ENCODE assay signal across 1 cellular context in the genomic region with DNA sequence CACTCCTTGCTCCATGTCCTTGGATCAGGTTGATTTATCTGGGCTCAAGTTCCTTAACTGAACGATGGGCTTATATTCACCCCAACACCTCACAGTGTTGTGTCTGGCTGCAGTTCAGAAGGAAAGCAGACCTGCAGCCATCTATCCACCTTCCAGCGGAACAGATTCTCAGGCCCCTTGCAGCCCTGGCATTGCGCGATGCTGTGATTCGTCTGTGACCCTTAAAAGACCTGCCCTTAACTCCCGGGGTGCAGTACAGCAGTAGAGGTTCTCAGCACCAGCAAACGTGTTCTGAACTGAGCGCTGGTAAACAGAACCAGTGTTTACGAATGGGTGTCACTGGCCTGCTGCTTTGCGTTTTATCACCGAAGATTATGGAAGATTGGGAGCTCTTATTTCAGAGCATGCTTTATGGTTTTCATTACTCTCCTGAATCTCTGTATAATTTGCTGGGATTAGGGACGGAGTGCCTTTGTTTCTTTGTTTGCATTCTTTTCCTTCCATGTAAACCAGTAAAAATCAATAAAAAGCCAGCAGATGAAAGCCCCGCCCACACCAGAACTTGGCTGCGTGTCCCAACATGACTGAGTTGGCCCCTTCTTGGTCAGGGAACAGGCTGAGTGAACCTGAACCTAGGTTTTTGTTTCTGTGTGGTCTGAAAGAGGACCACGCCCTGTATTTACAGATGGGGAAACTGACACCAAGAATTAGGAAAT.
TF ChIP-seq lines count a peak whose summit lies in the region.

No MANE protein-coding gene starts in this region.

TF ChIP-seq in HEK293, 187 proteins besides CTCF, POLR2A, EP300 and RAD21 (continued from another document and continues in another):
- TF ChIP-seq, protein P1, sequence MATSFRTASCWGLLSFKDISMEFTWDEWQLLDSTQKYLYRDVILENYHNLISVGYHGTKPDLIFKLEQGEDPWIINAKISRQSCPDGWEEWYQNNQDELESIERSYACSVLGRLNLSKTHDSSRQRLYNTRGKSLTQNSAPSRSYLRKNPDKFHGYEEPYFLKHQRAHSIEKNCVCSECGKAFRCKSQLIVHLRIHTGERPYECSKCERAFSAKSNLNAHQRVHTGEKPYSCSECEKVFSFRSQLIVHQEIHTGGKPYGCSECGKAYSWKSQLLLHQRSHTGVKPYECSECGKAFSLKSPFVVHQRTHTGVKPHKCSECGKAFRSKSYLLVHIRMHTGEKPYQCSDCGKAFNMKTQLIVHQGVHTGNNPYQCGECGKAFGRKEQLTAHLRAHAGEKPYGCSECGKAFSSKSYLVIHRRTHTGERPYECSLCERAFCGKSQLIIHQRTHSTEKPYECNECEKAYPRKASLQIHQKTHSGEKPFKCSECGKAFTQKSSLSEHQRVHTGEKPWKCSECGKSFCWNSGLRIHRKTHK (tag by site-specific recombination; IDR thresholded peaks at IDR 0.05), result no peak
- peak; percentile 78 for TF ChIP-seq ZNF366 (tag by site-specific recombination; conservative IDR thresholded peaks at IDR 0.05)
- no peak for TF ChIP-seq SCRT2 (tag by site-specific recombination; IDR thresholded peaks at IDR 0.05)
- TF ChIP-seq, protein P2, sequence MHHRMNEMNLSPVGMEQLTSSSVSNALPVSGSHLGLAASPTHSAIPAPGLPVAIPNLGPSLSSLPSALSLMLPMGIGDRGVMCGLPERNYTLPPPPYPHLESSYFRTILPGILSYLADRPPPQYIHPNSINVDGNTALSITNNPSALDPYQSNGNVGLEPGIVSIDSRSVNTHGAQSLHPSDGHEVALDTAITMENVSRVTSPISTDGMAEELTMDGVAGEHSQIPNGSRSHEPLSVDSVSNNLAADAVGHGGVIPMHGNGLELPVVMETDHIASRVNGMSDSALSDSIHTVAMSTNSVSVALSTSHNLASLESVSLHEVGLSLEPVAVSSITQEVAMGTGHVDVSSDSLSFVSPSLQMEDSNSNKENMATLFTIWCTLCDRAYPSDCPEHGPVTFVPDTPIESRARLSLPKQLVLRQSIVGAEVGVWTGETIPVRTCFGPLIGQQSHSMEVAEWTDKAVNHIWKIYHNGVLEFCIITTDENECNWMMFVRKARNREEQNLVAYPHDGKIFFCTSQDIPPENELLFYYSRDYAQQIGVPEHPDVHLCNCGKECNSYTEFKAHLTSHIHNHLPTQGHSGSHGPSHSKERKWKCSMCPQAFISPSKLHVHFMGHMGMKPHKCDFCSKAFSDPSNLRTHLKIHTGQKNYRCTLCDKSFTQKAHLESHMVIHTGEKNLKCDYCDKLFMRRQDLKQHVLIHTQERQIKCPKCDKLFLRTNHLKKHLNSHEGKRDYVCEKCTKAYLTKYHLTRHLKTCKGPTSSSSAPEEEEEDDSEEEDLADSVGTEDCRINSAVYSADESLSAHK (tag by site-specific recombination; IDR thresholded peaks at IDR 0.05), result peak; percentile 82
- no peak for TF ChIP-seq ZNF248 (tag by site-specific recombination; IDR thresholded peaks at IDR 0.05)
- TF ChIP-seq, protein P3, sequence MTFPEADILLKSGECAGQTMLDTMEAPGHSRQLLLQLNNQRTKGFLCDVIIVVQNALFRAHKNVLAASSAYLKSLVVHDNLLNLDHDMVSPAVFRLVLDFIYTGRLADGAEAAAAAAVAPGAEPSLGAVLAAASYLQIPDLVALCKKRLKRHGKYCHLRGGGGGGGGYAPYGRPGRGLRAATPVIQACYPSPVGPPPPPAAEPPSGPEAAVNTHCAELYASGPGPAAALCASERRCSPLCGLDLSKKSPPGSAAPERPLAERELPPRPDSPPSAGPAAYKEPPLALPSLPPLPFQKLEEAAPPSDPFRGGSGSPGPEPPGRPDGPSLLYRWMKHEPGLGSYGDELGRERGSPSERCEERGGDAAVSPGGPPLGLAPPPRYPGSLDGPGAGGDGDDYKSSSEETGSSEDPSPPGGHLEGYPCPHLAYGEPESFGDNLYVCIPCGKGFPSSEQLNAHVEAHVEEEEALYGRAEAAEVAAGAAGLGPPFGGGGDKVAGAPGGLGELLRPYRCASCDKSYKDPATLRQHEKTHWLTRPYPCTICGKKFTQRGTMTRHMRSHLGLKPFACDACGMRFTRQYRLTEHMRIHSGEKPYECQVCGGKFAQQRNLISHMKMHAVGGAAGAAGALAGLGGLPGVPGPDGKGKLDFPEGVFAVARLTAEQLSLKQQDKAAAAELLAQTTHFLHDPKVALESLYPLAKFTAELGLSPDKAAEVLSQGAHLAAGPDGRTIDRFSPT (tag by site-specific recombination; IDR thresholded peaks at IDR 0.05), result peak; percentile 43; the same call in 1 of the 2 replicates
- TF ChIP-seq ZNF654 (tag by site-specific recombination; IDR thresholded peaks at IDR 0.05; ENCODE audit: low read depth), result no peak
- TF ChIP-seq ZNF701 (tag by site-specific recombination; IDR thresholded peaks at IDR 0.05), result no peak
- TF ChIP-seq, protein P4, sequence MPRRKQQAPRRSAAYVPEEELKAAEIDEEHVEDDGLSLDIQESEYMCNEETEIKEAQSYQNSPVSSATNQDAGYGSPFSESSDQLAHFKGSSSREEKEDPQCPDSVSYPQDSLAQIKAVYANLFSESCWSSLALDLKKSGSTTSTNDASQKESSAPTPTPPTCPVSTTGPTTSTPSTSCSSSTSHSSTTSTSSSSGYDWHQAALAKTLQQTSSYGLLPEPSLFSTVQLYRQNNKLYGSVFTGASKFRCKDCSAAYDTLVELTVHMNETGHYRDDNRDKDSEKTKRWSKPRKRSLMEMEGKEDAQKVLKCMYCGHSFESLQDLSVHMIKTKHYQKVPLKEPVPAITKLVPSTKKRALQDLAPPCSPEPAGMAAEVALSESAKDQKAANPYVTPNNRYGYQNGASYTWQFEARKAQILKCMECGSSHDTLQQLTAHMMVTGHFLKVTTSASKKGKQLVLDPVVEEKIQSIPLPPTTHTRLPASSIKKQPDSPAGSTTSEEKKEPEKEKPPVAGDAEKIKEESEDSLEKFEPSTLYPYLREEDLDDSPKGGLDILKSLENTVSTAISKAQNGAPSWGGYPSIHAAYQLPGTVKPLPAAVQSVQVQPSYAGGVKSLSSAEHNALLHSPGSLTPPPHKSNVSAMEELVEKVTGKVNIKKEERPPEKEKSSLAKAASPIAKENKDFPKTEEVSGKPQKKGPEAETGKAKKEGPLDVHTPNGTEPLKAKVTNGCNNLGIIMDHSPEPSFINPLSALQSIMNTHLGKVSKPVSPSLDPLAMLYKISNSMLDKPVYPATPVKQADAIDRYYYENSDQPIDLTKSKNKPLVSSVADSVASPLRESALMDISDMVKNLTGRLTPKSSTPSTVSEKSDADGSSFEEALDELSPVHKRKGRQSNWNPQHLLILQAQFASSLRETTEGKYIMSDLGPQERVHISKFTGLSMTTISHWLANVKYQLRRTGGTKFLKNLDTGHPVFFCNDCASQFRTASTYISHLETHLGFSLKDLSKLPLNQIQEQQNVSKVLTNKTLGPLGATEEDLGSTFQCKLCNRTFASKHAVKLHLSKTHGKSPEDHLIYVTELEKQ (tag by site-specific recombination; IDR thresholded peaks at IDR 0.05; ENCODE audit: borderline replicate concordance), result peak; percentile 26; the same call in 1 of the 2 replicates
- no peak for TF ChIP-seq YY2 (tag by site-specific recombination; IDR thresholded peaks at IDR 0.05)
- TF ChIP-seq GLI2 (tag by site-specific recombination; IDR thresholded peaks at IDR 0.05; ENCODE audit: borderline replicate concordance, low read depth), result peak; percentile 92
- TF ChIP-seq, protein P5, sequence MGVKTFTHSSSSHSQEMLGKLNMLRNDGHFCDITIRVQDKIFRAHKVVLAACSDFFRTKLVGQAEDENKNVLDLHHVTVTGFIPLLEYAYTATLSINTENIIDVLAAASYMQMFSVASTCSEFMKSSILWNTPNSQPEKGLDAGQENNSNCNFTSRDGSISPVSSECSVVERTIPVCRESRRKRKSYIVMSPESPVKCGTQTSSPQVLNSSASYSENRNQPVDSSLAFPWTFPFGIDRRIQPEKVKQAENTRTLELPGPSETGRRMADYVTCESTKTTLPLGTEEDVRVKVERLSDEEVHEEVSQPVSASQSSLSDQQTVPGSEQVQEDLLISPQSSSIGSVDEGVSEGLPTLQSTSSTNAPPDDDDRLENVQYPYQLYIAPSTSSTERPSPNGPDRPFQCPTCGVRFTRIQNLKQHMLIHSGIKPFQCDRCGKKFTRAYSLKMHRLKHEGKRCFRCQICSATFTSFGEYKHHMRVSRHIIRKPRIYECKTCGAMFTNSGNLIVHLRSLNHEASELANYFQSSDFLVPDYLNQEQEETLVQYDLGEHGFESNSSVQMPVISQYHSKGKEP (tag by site-specific recombination; IDR thresholded peaks at IDR 0.05), result peak; percentile 79
- TF ChIP-seq ZNF747 (tag by site-specific recombination; IDR thresholded peaks at IDR 0.05), result no peak
- no peak for TF ChIP-seq ZNF776 (tag by site-specific recombination; IDR thresholded peaks at IDR 0.05; ENCODE audit: borderline replicate concordance)
- peak; percentile 87; the same call in 1 of the 2 replicates for TF ChIP-seq MYNN (tag by site-specific recombination; IDR thresholded peaks at IDR 0.05; ENCODE audit: borderline replicate concordance)
- TF ChIP-seq ZFP41 (tag by site-specific recombination; IDR thresholded peaks at IDR 0.05; ENCODE audit: borderline replicate concordance), result no peak
- no peak for TF ChIP-seq ZNF214 (tag by site-specific recombination; IDR thresholded peaks at IDR 0.05; ENCODE audit: borderline replicate concordance)
- peak; percentile 92 for TF ChIP-seq ZNF600 (tag by site-specific recombination; IDR thresholded peaks at IDR 0.05)
- peak; percentile 34; the same call in 1 of the 2 replicates for TF ChIP-seq ZNF610 (tag by site-specific recombination; IDR thresholded peaks at IDR 0.05; ENCODE audit: borderline replicate concordance)
- TF ChIP-seq MZF1 (tag by site-specific recombination; IDR thresholded peaks at IDR 0.05; ENCODE audit: borderline replicate concordance), result peak; percentile 41; the same call in 1 of the 2 replicates
- 0 out of 2 replicates have a peak, but pooled peaks have one; percentile 12 for TF ChIP-seq ZBTB21 (tag by site-specific recombination; IDR thresholded peaks at IDR 0.05)
- TF ChIP-seq ZNF530 (tag by site-specific recombination; IDR thresholded peaks at IDR 0.05; ENCODE audit: low read depth), result no peak
- TF ChIP-seq ZNF146 (tag by site-specific recombination; IDR thresholded peaks at IDR 0.05), result 0 out of 2 replicates have a peak, but pooled peaks have one; percentile 18
- TF ChIP-seq, protein P6, sequence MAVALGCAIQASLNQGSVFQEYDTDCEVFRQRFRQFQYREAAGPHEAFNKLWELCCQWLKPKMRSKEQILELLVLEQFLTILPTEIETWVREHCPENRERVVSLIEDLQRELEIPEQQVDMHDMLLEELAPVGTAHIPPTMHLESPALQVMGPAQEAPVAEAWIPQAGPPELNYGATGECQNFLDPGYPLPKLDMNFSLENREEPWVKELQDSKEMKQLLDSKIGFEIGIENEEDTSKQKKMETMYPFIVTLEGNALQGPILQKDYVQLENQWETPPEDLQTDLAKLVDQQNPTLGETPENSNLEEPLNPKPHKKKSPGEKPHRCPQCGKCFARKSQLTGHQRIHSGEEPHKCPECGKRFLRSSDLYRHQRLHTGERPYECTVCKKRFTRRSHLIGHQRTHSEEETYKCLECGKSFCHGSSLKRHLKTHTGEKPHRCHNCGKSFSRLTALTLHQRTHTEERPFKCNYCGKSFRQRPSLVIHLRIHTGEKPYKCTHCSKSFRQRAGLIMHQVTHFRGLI (tag by site-specific recombination; IDR thresholded peaks at IDR 0.05), result peak; percentile 76; the same call in 1 of the 2 replicates
- peak; percentile 63; the same call in 1 of the 2 replicates for TF ChIP-seq KLF7 (tag by site-specific recombination; IDR thresholded peaks at IDR 0.05; ENCODE audit: borderline replicate concordance)
- peak; percentile 49; the same call in 1 of the 2 replicates for TF ChIP-seq EGR2 (tag by site-specific recombination; IDR thresholded peaks at IDR 0.05; ENCODE audit: low read depth)
- peak; percentile 66 for TF ChIP-seq ZBTB48 (tag by site-specific recombination; IDR thresholded peaks at IDR 0.05)
- TF ChIP-seq ZIC2 (tag by site-specific recombination; IDR thresholded peaks at IDR 0.05), result peak; percentile 63
- TF ChIP-seq, protein P7, sequence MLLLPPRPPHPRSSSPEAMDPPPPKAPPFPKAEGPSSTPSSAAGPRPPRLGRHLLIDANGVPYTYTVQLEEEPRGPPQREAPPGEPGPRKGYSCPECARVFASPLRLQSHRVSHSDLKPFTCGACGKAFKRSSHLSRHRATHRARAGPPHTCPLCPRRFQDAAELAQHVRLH (tag by site-specific recombination; IDR thresholded peaks at IDR 0.05), result peak; percentile 76
- TF ChIP-seq GLI4 (tag by site-specific recombination; IDR thresholded peaks at IDR 0.05), result no peak
- TF ChIP-seq KLF16 (tag by site-specific recombination; IDR thresholded peaks at IDR 0.05), result 0 out of 2 replicates have a peak, but pooled peaks have one; percentile 50
- TF ChIP-seq, protein P8, sequence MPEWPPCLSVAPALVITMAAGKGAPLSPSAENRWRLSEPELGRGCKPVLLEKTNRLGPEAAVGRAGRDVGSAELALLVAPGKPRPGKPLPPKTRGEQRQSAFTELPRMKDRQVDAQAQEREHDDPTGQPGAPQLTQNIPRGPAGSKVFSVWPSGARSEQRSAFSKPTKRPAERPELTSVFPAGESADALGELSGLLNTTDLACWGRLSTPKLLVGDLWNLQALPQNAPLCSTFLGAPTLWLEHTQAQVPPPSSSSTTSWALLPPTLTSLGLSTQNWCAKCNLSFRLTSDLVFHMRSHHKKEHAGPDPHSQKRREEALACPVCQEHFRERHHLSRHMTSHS (tag by site-specific recombination; IDR thresholded peaks at IDR 0.05), result peak; percentile 70; the same call in 1 of the 2 replicates
- peak; percentile 97 for TF ChIP-seq ZNF843 (tag by site-specific recombination; IDR thresholded peaks at IDR 0.05)
- no peak for TF ChIP-seq ZNF391 (tag by site-specific recombination; IDR thresholded peaks at IDR 0.05; ENCODE audit: borderline replicate concordance, low read depth)
- TF ChIP-seq, protein P9, sequence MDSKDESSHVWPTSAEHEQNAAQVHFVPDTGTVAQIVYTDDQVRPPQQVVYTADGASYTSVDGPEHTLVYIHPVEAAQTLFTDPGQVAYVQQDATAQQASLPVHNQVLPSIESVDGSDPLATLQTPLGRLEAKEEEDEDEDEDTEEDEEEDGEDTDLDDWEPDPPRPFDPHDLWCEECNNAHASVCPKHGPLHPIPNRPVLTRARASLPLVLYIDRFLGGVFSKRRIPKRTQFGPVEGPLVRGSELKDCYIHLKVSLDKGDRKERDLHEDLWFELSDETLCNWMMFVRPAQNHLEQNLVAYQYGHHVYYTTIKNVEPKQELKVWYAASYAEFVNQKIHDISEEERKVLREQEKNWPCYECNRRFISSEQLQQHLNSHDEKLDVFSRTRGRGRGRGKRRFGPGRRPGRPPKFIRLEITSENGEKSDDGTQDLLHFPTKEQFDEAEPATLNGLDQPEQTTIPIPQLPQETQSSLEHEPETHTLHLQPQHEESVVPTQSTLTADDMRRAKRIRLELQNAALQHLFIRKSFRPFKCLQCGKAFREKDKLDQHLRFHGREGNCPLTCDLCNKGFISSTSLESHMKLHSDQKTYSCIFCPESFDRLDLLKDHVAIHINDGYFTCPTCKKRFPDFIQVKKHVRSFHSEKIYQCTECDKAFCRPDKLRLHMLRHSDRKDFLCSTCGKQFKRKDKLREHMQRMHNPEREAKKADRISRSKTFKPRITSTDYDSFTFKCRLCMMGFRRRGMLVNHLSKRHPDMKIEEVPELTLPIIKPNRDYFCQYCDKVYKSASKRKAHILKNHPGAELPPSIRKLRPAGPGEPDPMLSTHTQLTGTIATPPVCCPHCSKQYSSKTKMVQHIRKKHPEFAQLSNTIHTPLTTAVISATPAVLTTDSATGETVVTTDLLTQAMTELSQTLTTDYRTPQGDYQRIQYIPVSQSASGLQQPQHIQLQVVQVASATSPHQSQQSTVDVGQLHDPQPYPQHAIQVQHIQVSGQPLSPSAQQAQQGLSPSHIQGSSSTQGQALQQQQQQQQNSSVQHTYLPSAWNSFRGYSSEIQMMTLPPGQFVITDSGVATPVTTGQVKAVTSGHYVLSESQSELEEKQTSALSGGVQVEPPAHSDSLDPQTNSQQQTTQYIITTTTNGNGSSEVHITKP (tag by site-specific recombination; IDR thresholded peaks at IDR 0.05), result peak; percentile 20; the same call in 1 of the 2 replicates
- TF ChIP-seq ZNF416 (tag by site-specific recombination; IDR thresholded peaks at IDR 0.05), result no peak
- peak; percentile 14; the same call in 1 of the 2 replicates for TF ChIP-seq ZNF221 (tag by site-specific recombination; IDR thresholded peaks at IDR 0.05; ENCODE audit: borderline replicate concordance)
- peak; percentile 80 for TF ChIP-seq IKZF3 (tag by site-specific recombination; IDR thresholded peaks at IDR 0.05)
